In genomic region chr6:100229512-100229911, GRCh38 we compare ENCODE assay signal across 8 cellular contexts.
DNase-seq lines count a peak whose midpoint lies in the region; ATAC-seq, FAIRE-seq and TF ChIP-seq lines count a peak whose summit lies in the region.
"Had no signal": no experiment of that assay in that cellular context is flagged by ENCODE, and none has a peak within 500 bp of the region (broad histone marks: within the 10 kb centered on the region; RNA-seq: fewer than 3 reads in every experiment).

No MANE protein-coding gene starts in this region.

- no peak overlapping the region for H3K56ac ChIP-seq in H1 (replicated peaks; ENCODE audit: insufficient read length, low read depth, low read length)

- CTCF ChIA-PET in H1 (lab: Charles Lee; ENCODE audit: partially characterized antibody) = interaction anchor here (0.6 to 1.3 kb wide), 10 partner anchors 10 to 201 kb away, joined by 3 to 5 read pairs (median 3); no protein-coding TSS in a partner anchor
- CTCF ChIA-PET in RWPE1 (lab: Yijun Ruan, JAX) = interaction anchor here (0.7 to 0.9 kb wide), 4 partner anchors 116 to 231 kb away, joined by 3 read pairs; no protein-coding TSS in a partner anchor

- DNase-seq in NCI-H146 treated with DMSO at 0.1 percent for 48 hours (lab: John Stamatoyannopoulos, UW; ENCODE audit: unreplicated experiment) (peak; percentile 16), H1 (ENCODE audit: low read depth in 1 of 2, low spot score in 2 of 2) (no peak), RWPE1 (ENCODE audit: low spot score) (no peak), NCI-H446 treated with DMSO at 0.1 percent for 48 hours (lab: John Stamatoyannopoulos, UW) (no peak)

- no peak overlapping the region for H2BK5ac ChIP-seq in H1 (ENCODE audit: low read depth, low read length)

- POLR2A ChIA-PET in H1 (lab: Charles Lee; ENCODE audit: partially characterized antibody) = interaction anchor here (1.0 kb wide), 1 partner anchor 33 kb away, joined by 5 read pairs; no protein-coding TSS in a partner anchor
- POLR2A ChIA-PET in RWPE1 (lab: Yijun Ruan, JAX; ENCODE audit: low non-redundant PET) = no interaction called here

- H4K20me1 ChIP-seq in H1 (replicated peaks in 1 of 2; ENCODE audit: control insufficient read depth in 1 of 2, insufficient read depth in 2 of 2, low read length in 2 of 2) = no peaks in the 10 kb centered on the region

- H3K9ac ChIP-seq in ES-I3 (ENCODE audit: low read depth, low read length) (peak overlapping the region; percentile 38; the same call in 1 of the 2 replicates), H1 (replicated peaks in 1 of 4; ENCODE audit: extremely low read depth in 1 of 4, low read depth in 3 of 4, low read length in 3 of 4) (0 out of 7 replicates have a peak overlapping the region, but pooled peaks of 1 of the 4 experiments have one; percentile 43), parathyroid adenoma (no peak overlapping the region)

- H2AK5ac ChIP-seq in H1 (ENCODE audit: low read depth, low read length) = no peak overlapping the region

- no peak overlapping the region for H3K4ac ChIP-seq in H1 (replicated peaks; ENCODE audit: insufficient read length, low read depth, low read length)

- H3K4me2 ChIP-seq in H1 (ENCODE audit: insufficient read depth in 1 of 2, low read depth in 2 of 2, low read length in 2 of 2) (peak overlapping the region; percentile 51 to 66), parathyroid adenoma (ENCODE audit: low read length) (peak overlapping the region; percentile 94)

- peak overlapping the region; percentile 99 for H2AFZ ChIP-seq in H1 (ENCODE audit: low read length)
- peak overlapping the region; percentile 88 for H2AFZ ChIP-seq in parathyroid adenoma

- H3K9me3 ChIP-seq in ES-I3 (ENCODE audit: control insufficient read depth, insufficient read depth, low read length) (no peaks in the 10 kb centered on the region), H1 (ENCODE audit: insufficient read depth in 2 of 2, low read depth in 1 of 2, low read length in 1 of 2) (no peaks in the 10 kb centered on the region), parathyroid adenoma (ENCODE audit: control insufficient read depth, low read length) (no peaks in the 10 kb centered on the region)

- H4K8ac ChIP-seq in H1 (ENCODE audit: extremely low read depth, insufficient read depth, low read length) = no peak overlapping the region

- H3K79me2 ChIP-seq in H1 (ENCODE audit: control insufficient read depth in 1 of 2, insufficient read depth in 2 of 2, low read length in 2 of 2) (no peaks in the 10 kb centered on the region), parathyroid adenoma (no peaks in the 10 kb centered on the region)

- H3K14ac ChIP-seq in H1 (ENCODE audit: insufficient read length) = no peak overlapping the region

- no peak overlapping the region for H3K23ac ChIP-seq in H1 (ENCODE audit: insufficient read length)

- no peak for TF ChIP-seq RAD21 in H1 (IDR thresholded peaks at IDR 0.05 in 1 of 2, conservative IDR thresholded peaks at IDR 0.05 in 1 of 2; ENCODE audit: low read depth in 2 of 2, low read length in 2 of 2)

- no peak overlapping the region for H2BK15ac ChIP-seq in H1 (ENCODE audit: low read length)

- no peak overlapping the region for H2BK20ac ChIP-seq in H1 (ENCODE audit: low read length)

- H4K91ac ChIP-seq in H1 (replicated peaks; ENCODE audit: insufficient read length, low read length) = no peak overlapping the region

- no peak for TF ChIP-seq POLR2A in H1 (IDR thresholded peaks at IDR 0.05; ENCODE audit: control extremely low read depth in 1 of 2, low read depth in 2 of 2, low read length in 2 of 2)

- TF ChIP-seq EP300 in H1 (IDR thresholded peaks at IDR 0.05; ENCODE audit: borderline replicate concordance in 1 of 2, low read depth in 2 of 2, low read length in 2 of 2) = no peak

- TF ChIP-seq CTCF in H1 (IDR thresholded peaks at IDR 0.05; ENCODE audit: control extremely low read depth in 1 of 3, insufficient read depth in 1 of 3, low read depth in 1 of 3, low read length in 3 of 3) (no peak), parathyroid adenoma (IDR thresholded peaks at IDR 0.05) (no peak), RWPE1 (conservative IDR thresholded peaks at IDR 0.05; ENCODE audit: low read depth) (no peak)

- H3K36me3 ChIP-seq in ES-I3 (ENCODE audit: insufficient read depth, low read length) (no peaks in the 10 kb centered on the region), H1 (ENCODE audit: control insufficient read depth in 2 of 4, insufficient read depth in 4 of 4, low read length in 3 of 4) (no peaks in the 10 kb centered on the region; a peak in 1 of 8 replicates), parathyroid adenoma (ENCODE audit: control insufficient read depth, insufficient read depth, low read length) (no peaks in the 10 kb centered on the region)

- H3K4me1 ChIP-seq in ES-I3 (ENCODE audit: insufficient read depth, low read length) (peaks cover 22% of the 10 kb centered on the region; the same call in 1 of the 2 replicates), H1 (replicated peaks in 1 of 4; ENCODE audit: control insufficient read depth in 3 of 4, insufficient read depth in 4 of 4, low read length in 3 of 4) (peaks cover 0 to 7% (median 3%) of the 10 kb centered on the region in 4 experiments; a peak in 3 of 7 replicates), parathyroid adenoma (no peaks in the 10 kb centered on the region)

- H2BK12ac ChIP-seq in H1 (ENCODE audit: low read depth, low read length) = no peak overlapping the region

- H3K79me1 ChIP-seq in H1 (ENCODE audit: low read depth, low read length) = no peaks in the 10 kb centered on the region

- ATAC-seq in GM21447 (IDR thresholded peaks at IDR 0.05; ENCODE audit: unreplicated experiment) = no peak

- peak overlapping the region in 2 of 4 experiments; percentile 18 to 53; a peak in 3 of 8 replicates for H3K4me3 ChIP-seq in H1 (ENCODE audit: extremely low read depth in 1 of 4, insufficient read depth in 2 of 4, low read depth in 3 of 4, low read length in 4 of 4)
- peak overlapping the region; percentile 58 for H3K4me3 ChIP-seq in parathyroid adenoma (ENCODE audit: low read depth, low read length)

- 78% methylated on average over 5 of the region's 5 CpGs; no CpG with 5 or more reads in 1 of the 2 experiments for WGBS in H1 (ENCODE audit: extremely low coverage in 1 of 2, insufficient coverage in 1 of 2, insufficient read length in 1 of 2, insufficient replicate concordance in 2 of 2, low coverage in 1 of 2, low lambda C conversion rate in 2 of 2, missing lambda C conversion rate in 1 of 2), 2 experiments

- H2BK120ac ChIP-seq in H1 (replicated peaks; ENCODE audit: low read depth, low read length) = no peak overlapping the region

- no peak for FAIRE-seq in H1 (lab: Jason Lieb, UNC)
- FAIRE-seq: endometrium had no signal

- H3K18ac ChIP-seq in H1 (ENCODE audit: extremely low read depth, low read length) = no peak overlapping the region

- H3K27me3 ChIP-seq in H1 (replicated peaks in 1 of 4; ENCODE audit: control insufficient read depth in 3 of 4, extremely low read depth in 1 of 4, insufficient read depth in 3 of 4, low read length in 3 of 4) = no peaks in the 10 kb centered on the region
- H3K27me3 ChIP-seq in parathyroid adenoma (ENCODE audit: control insufficient read depth, insufficient read depth, low read length) = no peaks in the 10 kb centered on the region

- H4K5ac ChIP-seq in H1 (ENCODE audit: insufficient read length, low read depth, low read length) = no peak overlapping the region

- no peaks in the 10 kb centered on the region for H3K23me2 ChIP-seq in H1 (ENCODE audit: low read depth, low read length)

- H3K27ac ChIP-seq in H1 (ENCODE audit: low read depth, low read length) (no peak overlapping the region), parathyroid adenoma (no peak overlapping the region), RWPE1 (no peak overlapping the region)

TF ChIP-seq in H1, 55 proteins besides CTCF, POLR2A, EP300 and RAD21 (continues in another document):
- no peak for TF ChIP-seq PHF8 (conservative IDR thresholded peaks at IDR 0.05; ENCODE audit: low read depth, low read length)
- TF ChIP-seq MAX (IDR thresholded peaks at IDR 0.05) = no peak
- TF ChIP-seq SUZ12 (IDR thresholded peaks at IDR 0.05; ENCODE audit: low read length) = no peak
- no peak for TF ChIP-seq USF2 (IDR thresholded peaks at IDR 0.05; ENCODE audit: low read length)
- TF ChIP-seq FOSL1 (IDR thresholded peaks at IDR 0.05; ENCODE audit: insufficient read depth, low read depth, low read length) = no peak
- no peak for TF ChIP-seq CBX5 (IDR thresholded peaks at IDR 0.05; ENCODE audit: low read depth, low read length)
- TF ChIP-seq POLR2AphosphoS5 (IDR thresholded peaks at IDR 0.05; ENCODE audit: low read depth, low read length) = no peak
- TF ChIP-seq ATF3 (IDR thresholded peaks at IDR 0.05; ENCODE audit: insufficient read depth, low read depth, low read length) = no peak
- TF ChIP-seq ASH2L (IDR thresholded peaks at IDR 0.05; ENCODE audit: low read length) = no peak
- no peak for TF ChIP-seq E2F6 (IDR thresholded peaks at IDR 0.05)
- TF ChIP-seq MAFK (IDR thresholded peaks at IDR 0.05; ENCODE audit: low read depth, low read length) = no peak
- no peak for TF ChIP-seq TEAD4 (IDR thresholded peaks at IDR 0.05; ENCODE audit: low read depth, low read length)
- no peak for TF ChIP-seq KDM1A (IDR thresholded peaks at IDR 0.05; ENCODE audit: borderline replicate concordance, low read length)
- no peak for TF ChIP-seq TBP (IDR thresholded peaks at IDR 0.05; ENCODE audit: low read depth, low read length)
- no peak for TF ChIP-seq NANOG (IDR thresholded peaks at IDR 0.05; ENCODE audit: insufficient read depth, low read depth, low read length, poor library complexity, severe bottlenecking)
